12 cellular contexts compared by ENCODE assay signal in the genomic region with DNA sequence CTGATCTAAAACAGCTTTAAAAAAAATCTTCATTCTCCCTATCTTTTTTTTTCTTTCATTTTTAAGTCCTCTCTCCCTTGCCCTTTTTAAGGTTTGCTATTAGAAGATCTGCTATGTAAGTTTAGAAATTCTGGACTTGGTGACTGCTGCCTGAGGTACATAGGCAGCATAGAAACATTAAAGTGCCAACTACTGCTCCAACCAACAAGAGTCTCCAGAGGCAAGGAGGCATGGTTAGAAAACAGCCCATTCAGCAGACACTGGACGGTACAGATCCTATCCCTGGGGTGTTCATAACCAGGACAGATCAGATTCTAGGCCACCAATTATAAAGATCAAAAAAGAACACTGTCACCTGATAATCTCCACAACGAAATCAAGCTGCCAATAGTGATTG. TPM values are rescaled to one million over a fixed set of nuclear protein-coding genes. Genes with fewer than 3 reads are reported as not detected.
DNase-seq lines count a peak whose midpoint lies in the region; ATAC-seq, FAIRE-seq and TF ChIP-seq lines count a peak whose summit lies in the region.
"Had no signal": no experiment of that assay in that cellular context is flagged by ENCODE, and none has a peak within 500 bp of the region (broad histone marks: within the 10 kb centered on the region; RNA-seq: fewer than 3 reads in every experiment).

No MANE protein-coding gene starts in this region.

- H3K36me3 Mint-ChIP-seq in activated CD4-positive, alpha-beta T cell treated with anti-CD3 and anti-CD28 coated beads, Interleukin-2, amount 10 ng/mL, durations not matched to agents 24 days and 14 days (ENCODE audit: low read depth), result peaks cover 22% of the 10 kb centered on the region
- peaks cover 23% of the 10 kb centered on the region for H3K36me3 Mint-ChIP-seq in central memory CD8-positive, alpha-beta T cell (ENCODE audit: insufficient read depth)

- H4K5ac ChIP-seq in mesendoderm (ENCODE audit: low read length), result no peak overlapping the region

- peak overlapping the region; percentile 85 for H3K4me3 Mint-ChIP-seq in activated CD4-positive, alpha-beta T cell treated with anti-CD3 and anti-CD28 coated beads, Interleukin-2, amount 10 ng/mL, durations not matched to agents 24 days and 14 days
- H3K4me3 Mint-ChIP-seq in central memory CD8-positive, alpha-beta T cell, result peak overlapping the region; percentile 11

- peak overlapping the region; percentile 96 for H2BK5ac ChIP-seq in mesendoderm (ENCODE audit: low read length)

- H3K36me3 ChIP-seq in mesendoderm (ENCODE audit: control insufficient read depth, insufficient read depth, low read length), result peaks cover 2% of the 10 kb centered on the region
- no peaks in the 10 kb centered on the region for H3K36me3 ChIP-seq in thyroid gland

- no peak for FAIRE-seq in GM12891 (lab: Jason Lieb, UNC)
- FAIRE-seq: GM12892 had no signal

- H3K79me1 ChIP-seq in mesendoderm (ENCODE audit: low read length), result peaks cover 8% of the 10 kb centered on the region

- ATAC-seq in central memory CD8-positive, alpha-beta T cell (replicated peaks; ENCODE audit: extremely low read depth, poor library complexity, severe bottlenecking), result no peak
- ATAC-seq: left lobe of liver had no signal

- peak overlapping the region; percentile 83 for H3K56ac ChIP-seq in mesendoderm (ENCODE audit: low read length)

- no peaks in the 10 kb centered on the region for H3K27me3 Mint-ChIP-seq in activated CD4-positive, alpha-beta T cell treated with anti-CD3 and anti-CD28 coated beads, Interleukin-2, amount 10 ng/mL, durations not matched to agents 24 days and 14 days
- no peaks in the 10 kb centered on the region for H3K27me3 Mint-ChIP-seq in central memory CD8-positive, alpha-beta T cell

- H3K27me3 ChIP-seq in mesendoderm (ENCODE audit: insufficient read depth, low read length, poor library complexity) (no peaks in the 10 kb centered on the region), thyroid gland (no peaks in the 10 kb centered on the region)

- H3K27ac ChIP-seq in mesendoderm (ENCODE audit: low read depth, low read length), result peak overlapping the region; percentile 87
- H3K27ac ChIP-seq in thyroid gland, result peak overlapping the region; percentile 85 to 96 (median 86)

- H3K4me3 ChIP-seq in mesendoderm (ENCODE audit: low read length), result no peak overlapping the region
- no peak overlapping the region for H3K4me3 ChIP-seq in thyroid gland (replicated peaks in 1 of 3)

- H3K9me3 ChIP-seq in thyroid gland, result no peaks in the 10 kb centered on the region

- H3K4me1 Mint-ChIP-seq in activated CD4-positive, alpha-beta T cell treated with anti-CD3 and anti-CD28 coated beads, Interleukin-2, amount 10 ng/mL, durations not matched to agents 24 days and 14 days, result peaks cover 54% of the 10 kb centered on the region
- peaks cover 53% of the 10 kb centered on the region for H3K4me1 Mint-ChIP-seq in central memory CD8-positive, alpha-beta T cell

- no peak overlapping the region for H4K8ac ChIP-seq in mesendoderm (ENCODE audit: low read depth, low read length)

- H3K9me3 Mint-ChIP-seq in activated CD4-positive, alpha-beta T cell treated with anti-CD3 and anti-CD28 coated beads, Interleukin-2, amount 10 ng/mL, durations not matched to agents 24 days and 14 days, result no peaks in the 10 kb centered on the region
- no peaks in the 10 kb centered on the region for H3K9me3 Mint-ChIP-seq in central memory CD8-positive, alpha-beta T cell

- peak overlapping the region; percentile 49 for H3K9ac ChIP-seq in mesendoderm (ENCODE audit: low read length)

- TF ChIP-seq CTCF in thyroid gland (IDR thresholded peaks at IDR 0.05), result no peak

- H3K27ac Mint-ChIP-seq in activated CD4-positive, alpha-beta T cell treated with anti-CD3 and anti-CD28 coated beads, Interleukin-2, amount 10 ng/mL, durations not matched to agents 24 days and 14 days, result peak overlapping the region; percentile 83
- peak overlapping the region; percentile 71 for H3K27ac Mint-ChIP-seq in central memory CD8-positive, alpha-beta T cell (ENCODE audit: low read depth)

- no peak overlapping the region for H3K23ac ChIP-seq in mesendoderm (ENCODE audit: low read length)

- no peak overlapping the region for H2BK120ac ChIP-seq in mesendoderm (ENCODE audit: low read depth, low read length)

- intact Hi-C loops in activated CD4-positive, alpha-beta T cell treated with anti-CD3 and anti-CD28 coated beads, Interleukin-2, amount 10 ng/mL, durations not matched to agents 24 days and 14 days (cut with micrococcal nuclease), result no loop called here
- intact Hi-C loops in thyroid gland (cut with DNase I), result loop anchor here (10.0 kb wide), 1 partner anchor 56 kb away; no protein-coding TSS in a partner anchor

- H3K4me1 ChIP-seq in mesendoderm (ENCODE audit: control insufficient read depth, low read depth, low read length), result peaks cover 24% of the 10 kb centered on the region
- H3K4me1 ChIP-seq in thyroid gland, result peaks cover 69 to 71% of the 10 kb centered on the region in 2 donors

- peak overlapping the region; percentile 9 for H2BK15ac ChIP-seq in mesendoderm (replicated peaks; ENCODE audit: low read depth)

- peaks cover 6% of the 10 kb centered on the region for H3K79me2 ChIP-seq in mesendoderm (ENCODE audit: control insufficient read depth, insufficient read depth, low read length)

- H3K4me2 ChIP-seq in mesendoderm (ENCODE audit: low read length), result no peak overlapping the region

- peak overlapping the region; percentile 46 for H3K18ac ChIP-seq in mesendoderm (ENCODE audit: low read length)

- TF ChIP-seq POLR2A in thyroid gland (IDR thresholded peaks at IDR 0.05) (no peak), GM12891 (IDR thresholded peaks at IDR 0.05; ENCODE audit: low read depth, low read length) (no peak)

- no CpG with 5 or more reads among the region's 2 CpGs for WGBS in mesendoderm (ENCODE audit: extremely low coverage, insufficient coverage, low lambda C conversion rate)
- WGBS in thyroid gland, 2 donors, result 15 to 18% methylated on average over 2 of the region's 2 CpGs

- DNase-seq in activated CD4-positive, alpha-beta T cell treated with anti-CD3 and anti-CD28 coated beads, Interleukin-2, amount 10 ng/mL, durations not matched to agents 24 days and 14 days, result no peak
- DNase-seq in activated CD4-positive, alpha-beta T cell treated with anti-CD3 and anti-CD28 coated beads for 4 hours, result no peak
- no peak for DNase-seq in central memory CD8-positive, alpha-beta T cell (ENCODE audit: low spot score in 2 of 2)
- DNase-seq in mesendoderm, result no peak
- DNase-seq in thyroid gland, result no peak
- DNase-seq in pons (ENCODE audit: low spot score), result no peak
- DNase-seq in cerebellar nuclear complex (lab: John Stamatoyannopoulos, UW), result no peak
- no peak for DNase-seq in GM12891 (ENCODE audit: insufficient read length, low spot score)
- DNase-seq: T-helper 9 cell had no signal

- peak overlapping the region; percentile 43 for H2AK5ac ChIP-seq in mesendoderm (ENCODE audit: low read length)

- no peak overlapping the region for H3K4ac ChIP-seq in mesendoderm (ENCODE audit: low read depth, low read length)

TF ChIP-seq in GM12891, 5 proteins besides CTCF, POLR2A, EP300 and RAD21:
- no peak for TF ChIP-seq SPI1 (IDR thresholded peaks at IDR 0.05; ENCODE audit: low read depth, low read length)
TF ChIP-seq in GM12891: peak in this region for 0.

RNA-seq across cellular contexts. Expression of a gene that starts 36.6 kb away (rescaled TPM):
- total RNA-seq in activated CD4-positive, alpha-beta T cell treated with anti-CD3 and anti-CD28 coated beads, Interleukin-2, amount 10 ng/mL, durations not matched to agents 24 days and 14 days, result 3.3 TPM in 2 replicates
- polyA plus RNA-seq in mesendoderm (2013, experiment 1 of 2), result 10.4 TPM
- 10.7 TPM for polyA plus RNA-seq in mesendoderm (2013, experiment 2 of 2)
- total RNA-seq in thyroid gland, result 1 to 10 TPM in 1 of 4 donors, under 1 TPM in 3; 0.11 to 2.1 (median 0.60) TPM
- polyA plus RNA-seq in GM12891 (2012; ENCODE audit: low read depth, missing spikeins), result 0.64 TPM
- total RNA-seq: left lobe of liver had no signal

RNA-seq across cellular contexts. Expression of a gene that starts 45.9 kb away (rescaled TPM):
- not detected in 2 replicates for total RNA-seq in activated CD4-positive, alpha-beta T cell treated with anti-CD3 and anti-CD28 coated beads, Interleukin-2, amount 10 ng/mL, durations not matched to agents 24 days and 14 days
- polyA plus RNA-seq in mesendoderm (2013, experiment 1 of 2), result 0.17 TPM
- 0.11 TPM for polyA plus RNA-seq in mesendoderm (2013, experiment 2 of 2)
- under 1 TPM in 3 of 4 donors, not detected in 1; 0.50 to 0.63 (median 0.54) TPM for total RNA-seq in thyroid gland
- 0.12 TPM for polyA plus RNA-seq in GM12891 (2012; ENCODE audit: low read depth, missing spikeins)
- total RNA-seq: cerebellum, left lobe of liver had no signal

RNA-seq across cellular contexts. Expression of a gene that starts 54.4 kb away (rescaled TPM):
- total RNA-seq in activated CD4-positive, alpha-beta T cell treated with anti-CD3 and anti-CD28 coated beads, Interleukin-2, amount 10 ng/mL, durations not matched to agents 24 days and 14 days, result not detected in 2 replicates
- polyA plus RNA-seq in mesendoderm (2013, experiment 1 of 2), result 0.04 TPM
- polyA plus RNA-seq in mesendoderm (2013, experiment 2 of 2), result not detected
- 10 to 100 TPM in 2 of 4 donors, 1 to 10 TPM in 2; 7.4 to 33.4 (median 10.7) TPM for total RNA-seq in thyroid gland
- not detected for polyA plus RNA-seq in GM12891 (2012; ENCODE audit: low read depth, missing spikeins)
- total RNA-seq: cerebellum had no signal
